8 cellular contexts compared by ENCODE assay signal in the genomic region with DNA sequence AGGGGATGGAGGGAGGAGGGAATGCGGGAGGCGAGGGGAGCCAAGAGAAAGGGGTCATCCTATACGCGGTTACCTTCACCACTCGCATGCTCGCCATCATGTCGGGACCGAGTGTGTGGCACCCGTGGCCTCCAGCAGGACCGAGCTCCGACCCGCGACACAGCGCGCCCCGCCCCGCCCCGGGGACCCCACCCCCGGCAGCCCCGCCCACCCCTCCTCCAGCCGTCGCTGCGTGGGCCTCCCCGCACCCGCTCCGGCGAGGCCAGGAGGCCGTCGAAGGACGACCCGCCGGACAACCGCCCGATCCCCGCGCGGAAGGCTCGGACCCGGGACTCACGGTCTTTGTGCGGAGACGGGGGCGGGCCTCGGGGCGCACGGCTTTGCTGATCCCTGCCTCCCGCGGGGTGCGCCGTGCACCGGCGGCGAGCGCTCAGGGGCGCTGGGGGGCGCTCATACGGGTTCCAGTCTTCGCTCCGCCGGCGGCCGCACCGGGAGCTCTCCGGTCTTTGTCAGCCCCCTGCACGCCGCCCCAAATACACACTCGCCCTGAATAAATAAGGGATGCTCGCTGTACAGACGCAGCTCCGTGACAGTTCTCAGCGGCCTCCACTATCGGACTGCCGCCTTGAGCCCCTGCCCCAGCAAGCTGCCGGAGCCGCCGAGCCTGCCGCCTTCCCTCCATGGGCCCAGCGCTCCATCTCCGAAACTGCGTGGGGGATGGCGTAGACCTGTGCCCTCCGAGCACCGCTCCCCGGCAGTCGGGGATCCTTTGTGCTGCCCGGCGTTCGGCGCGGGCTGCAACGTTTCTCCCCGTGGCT. TPM values are rescaled to one million over a fixed set of nuclear protein-coding genes. Genes with fewer than 3 reads are reported as not detected.
DNase-seq lines count a peak whose midpoint lies in the region; ATAC-seq and TF ChIP-seq lines count a peak whose summit lies in the region.

Gene UBE2L6, minus strand, starts transcription at position 161 of the 818 bp plus-strand sequence. Its CDS starts 61 bp downstream, at position 100.

- intact Hi-C loops in activated CD4-positive, alpha-beta memory T cell treated with anti-CD3 and anti-CD28 coated beads for 36 hours (cut with micrococcal nuclease) = loop anchor here (1.0 to 5.0 kb wide), 6 partner anchors 74 to 955 kb away; partner anchors contain the start of genes P2RX3 and SSRP1
- intact Hi-C loops in lower lobe of right lung (cut with DNase I) = loop anchor here (5.0 kb wide), 1 partner anchor 75 kb away; no protein-coding TSS in a partner anchor

- H3K27me3 Mint-ChIP-seq in activated CD4-positive, alpha-beta memory T cell treated with anti-CD3 and anti-CD28 coated beads for 36 hours = no peaks in the 10 kb centered on the region

- TF ChIP-seq CTCF in lower lobe of right lung (IDR thresholded peaks at IDR 0.05) = peak; percentile 95

- H3K27ac Mint-ChIP-seq in activated CD4-positive, alpha-beta memory T cell treated with anti-CD3 and anti-CD28 coated beads for 36 hours = peak within 1 kb of the TSS; percentile 98

- H3K27ac ChIP-seq in duodenal mucosa (ENCODE audit: low read depth, low read length) (peak within 1 kb of the TSS; percentile 70), lower lobe of right lung (peak within 1 kb of the TSS; percentile 87)

- H3K4me1 ChIP-seq in duodenal mucosa (ENCODE audit: control insufficient read depth in 1 of 2, insufficient read depth in 2 of 2, low read length in 2 of 2) (peaks cover 17 to 18% of the 10 kb centered on the region in 2 donors), lower lobe of right lung (peaks cover 32% of the 10 kb centered on the region)

- peak within 1 kb of the TSS; percentile 82 to 94 for H3K4me3 ChIP-seq in duodenal mucosa (ENCODE audit: low read depth in 1 of 2, low read length in 2 of 2)
- H3K4me3 ChIP-seq in lower lobe of right lung = peak within 1 kb of the TSS; percentile 98

- no peaks in the 10 kb centered on the region for H3K9me3 Mint-ChIP-seq in activated CD4-positive, alpha-beta memory T cell treated with anti-CD3 and anti-CD28 coated beads for 36 hours

- POLR2A ChIA-PET in activated CD4-positive, alpha-beta memory T cell treated with anti-CD3 and anti-CD28 coated beads for 36 hours (lab: Charles Lee) = interaction anchor here (0.5 to 1.2 kb wide), 5 partner anchors 71 to 181 kb away, joined by 3 to 4 read pairs (median 3); no protein-coding TSS in a partner anchor

- H3K9ac ChIP-seq in duodenal mucosa (ENCODE audit: low read depth in 1 of 2, low read length in 2 of 2) = peak within 1 kb of the TSS; percentile 57 to 85

- H3K36me3 ChIP-seq in duodenal mucosa (ENCODE audit: control insufficient read depth in 1 of 2, insufficient read depth in 2 of 2, low read length in 2 of 2) = no peaks in the 10 kb centered on the region
- no peaks in the 10 kb centered on the region for H3K36me3 ChIP-seq in lower lobe of right lung

- H3K9me3 ChIP-seq in duodenal mucosa (ENCODE audit: control insufficient read depth in 1 of 2, low read length in 2 of 2) (no peaks in the 10 kb centered on the region), lower lobe of right lung (no peaks in the 10 kb centered on the region)

- DNase-seq in NCI-H2196 (lab: John Stamatoyannopoulos, UW; ENCODE audit: unreplicated experiment) (peak; percentile 53), NCI-H2196 treated with DMSO at 0.1 percent for 48 hours (lab: John Stamatoyannopoulos, UW; ENCODE audit: unreplicated experiment) (no peak), NCI-H2171 (lab: John Stamatoyannopoulos, UW) (peak; percentile 81), lower lobe of right lung (peak; percentile 90)
- peak; percentile 70 for DNase-seq in activated CD4-positive, alpha-beta memory T cell treated with anti-CD3 and anti-CD28 coated beads for 36 hours
- DNase-seq in stimulated activated CD4-positive, alpha-beta T cell treated with anti-CD3 and anti-CD28 coated beads, TNF-alpha, amount 100 ng/mL, for 24 hours (ENCODE audit: low read depth in 3 of 3) = peak; percentile 29 to 90 (median 78)

- H3K36me3 Mint-ChIP-seq in activated CD4-positive, alpha-beta memory T cell treated with anti-CD3 and anti-CD28 coated beads for 36 hours = peaks cover 19% of the 10 kb centered on the region

- no peaks in the 10 kb centered on the region for H3K27me3 ChIP-seq in duodenal mucosa (ENCODE audit: control insufficient read depth in 1 of 2, insufficient read depth in 2 of 2, low read length in 2 of 2)
- H3K27me3 ChIP-seq in lower lobe of right lung (ENCODE audit: low read depth) = no peaks in the 10 kb centered on the region

- peaks cover 31% of the 10 kb centered on the region for H3K4me1 Mint-ChIP-seq in activated CD4-positive, alpha-beta memory T cell treated with anti-CD3 and anti-CD28 coated beads for 36 hours (ENCODE audit: low read depth)

- H3K4me3 Mint-ChIP-seq in activated CD4-positive, alpha-beta memory T cell treated with anti-CD3 and anti-CD28 coated beads for 36 hours = peak within 1 kb of the TSS; percentile 92

- ATAC-seq in HG02870 (IDR thresholded peaks at IDR 0.05; ENCODE audit: unreplicated experiment) = peak; percentile 74
- ATAC-seq in lower lobe of right lung = peak; percentile 90 to 94

- CTCF ChIA-PET in activated CD4-positive, alpha-beta memory T cell treated with anti-CD3 and anti-CD28 coated beads for 36 hours (lab: Charles Lee) = interaction anchor here (0.6 to 5.9 kb wide), 29 partner anchors 20 to 243 kb away, joined by 3 to 104 read pairs (median 4); partner anchors contain the start of genes RTN4RL2, SLC43A1, TNKS1BP1 and YPEL4

RNA-seq across cellular contexts. Expression of gene UBE2L6, which starts in this region (rescaled TPM):
- 100 to 1,000 TPM; 152 to 162 TPM for total RNA-seq in activated CD4-positive, alpha-beta memory T cell treated with anti-CD3 and anti-CD28 coated beads for 36 hours
- total RNA-seq in lower lobe of right lung = 172 TPM
